In genomic region chr3:66394261-66395249, GRCh38 we compare ENCODE assay signal across 10 cellular contexts.
DNase-seq lines count a peak whose midpoint lies in the region; ATAC-seq and TF ChIP-seq lines count a peak whose summit lies in the region.
"Had no signal": no experiment of that assay in that cellular context is flagged by ENCODE, and none has a peak within 500 bp of the region (broad histone marks: within the 10 kb centered on the region; RNA-seq: fewer than 3 reads in every experiment).

No MANE protein-coding gene starts in this region.

- intact Hi-C loops in left ventricle myocardium inferior (cut with micrococcal nuclease): no loop called here

- peak overlapping the region; percentile 70 for H3K4me3 Mint-ChIP-seq in T-helper 2 cell treated with Interferon-gamma antibody and Interleukin-4, amounts not matched to agents 5 μg/mL and 100 μg/mL, for 36 hours
- H3K4me3 Mint-ChIP-seq in stimulated activated memory B cell treated with anti-CD40 and anti-IgM and Interleukin-4, amounts not matched to agents 10 μg/mL and 1 μg/mL and 100 μg/mL, for 72 hours: peak overlapping the region; percentile 80
- H3K4me3 Mint-ChIP-seq: WTC11 had no signal

- DNase-seq in T-helper 2 cell treated with Interferon-gamma antibody and Interleukin-4, amounts not matched to agents 5 μg/mL and 100 μg/mL, for 36 hours (ENCODE audit: low spot score): no peak
- no peak for DNase-seq in T-helper 2 cell
- no peak for DNase-seq in activated naive CD4-positive, alpha-beta T cell treated with anti-CD3 and anti-CD28 coated beads, Interleukin-2, amount 50 U/mL, for 72 hours (ENCODE audit: low spot score in 2 of 2)
- DNase-seq in left ventricle myocardium inferior: no peak
- DNase-seq in midbrain (lab: John Stamatoyannopoulos, UW): no peak
- no peak for DNase-seq in KBM-7
- DNase-seq: 8988T had no signal

- H3K36me3 Mint-ChIP-seq in T-helper 2 cell treated with Interferon-gamma antibody and Interleukin-4, amounts not matched to agents 5 μg/mL and 100 μg/mL, for 36 hours (ENCODE audit: low read depth): peaks cover 43% of the 10 kb centered on the region
- H3K36me3 Mint-ChIP-seq in activated naive CD4-positive, alpha-beta T cell treated with anti-CD3 and anti-CD28 coated beads, Interleukin-2, amount 50 U/mL, for 72 hours: peaks cover 27 to 45% of the 10 kb centered on the region in 2 donors
- H3K36me3 Mint-ChIP-seq in stimulated activated memory B cell treated with anti-CD40 and anti-IgM and Interleukin-4, amounts not matched to agents 10 μg/mL and 1 μg/mL and 100 μg/mL, for 72 hours: no peaks in the 10 kb centered on the region

- in situ Hi-C loops in KBM-7 (cut with MboI; ENCODE audit: low pct_unique_long_range_greater_than_20kb, low sequenced_read_pairs): no loop called here

- peak overlapping the region; percentile 57 for H3K27ac ChIP-seq in left ventricle myocardium inferior (replicated peaks)

- H3K4me3 ChIP-seq in left ventricle myocardium inferior: no peak overlapping the region

- H3K27me3 Mint-ChIP-seq in T-helper 2 cell treated with Interferon-gamma antibody and Interleukin-4, amounts not matched to agents 5 μg/mL and 100 μg/mL, for 36 hours (ENCODE audit: low read depth): no peaks in the 10 kb centered on the region
- H3K27me3 Mint-ChIP-seq in stimulated activated memory B cell treated with anti-CD40 and anti-IgM and Interleukin-4, amounts not matched to agents 10 μg/mL and 1 μg/mL and 100 μg/mL, for 72 hours: no peaks in the 10 kb centered on the region

- no peaks in the 10 kb centered on the region for H3K27me3 ChIP-seq in left ventricle myocardium inferior (ENCODE audit: low read depth)

- no peaks in the 10 kb centered on the region for H3K9me3 ChIP-seq in left ventricle myocardium inferior (replicated peaks)

- peaks cover 55% of the 10 kb centered on the region for H3K4me1 ChIP-seq in left ventricle myocardium inferior

- peak overlapping the region; percentile 87 for H3K27ac Mint-ChIP-seq in T-helper 2 cell treated with Interferon-gamma antibody and Interleukin-4, amounts not matched to agents 5 μg/mL and 100 μg/mL, for 36 hours
- peak overlapping the region; percentile 88 to 90 for H3K27ac Mint-ChIP-seq in activated naive CD4-positive, alpha-beta T cell treated with anti-CD3 and anti-CD28 coated beads, Interleukin-2, amount 50 U/mL, for 72 hours
- peak overlapping the region; percentile 73 for H3K27ac Mint-ChIP-seq in stimulated activated memory B cell treated with anti-CD40 and anti-IgM and Interleukin-4, amounts not matched to agents 10 μg/mL and 1 μg/mL and 100 μg/mL, for 72 hours

- peaks cover 20% of the 10 kb centered on the region for H3K4me1 Mint-ChIP-seq in T-helper 2 cell treated with Interferon-gamma antibody and Interleukin-4, amounts not matched to agents 5 μg/mL and 100 μg/mL, for 36 hours (ENCODE audit: low read depth)
- H3K4me1 Mint-ChIP-seq in stimulated activated memory B cell treated with anti-CD40 and anti-IgM and Interleukin-4, amounts not matched to agents 10 μg/mL and 1 μg/mL and 100 μg/mL, for 72 hours: peaks cover 44% of the 10 kb centered on the region

- peak in 1 of 2 donors; percentile 18 for ATAC-seq in activated naive CD4-positive, alpha-beta T cell treated with anti-CD3 and anti-CD28 coated beads, Interleukin-2, amount 50 U/mL, for 72 hours
- ATAC-seq in stimulated activated memory B cell treated with anti-CD40 and anti-IgM and Interleukin-4, amounts not matched to agents 10 μg/mL and 1 μg/mL and 100 μg/mL, for 72 hours: no peak
- no peak for ATAC-seq in GM21526 (IDR thresholded peaks at IDR 0.05; ENCODE audit: low FRiP score, unreplicated experiment)
- ATAC-seq: WTC11 had no signal

- H3K9me3 Mint-ChIP-seq in T-helper 2 cell treated with Interferon-gamma antibody and Interleukin-4, amounts not matched to agents 5 μg/mL and 100 μg/mL, for 36 hours: no peaks in the 10 kb centered on the region
- H3K9me3 Mint-ChIP-seq in activated naive CD4-positive, alpha-beta T cell treated with anti-CD3 and anti-CD28 coated beads, Interleukin-2, amount 50 U/mL, for 72 hours: no peaks in the 10 kb centered on the region
- no peaks in the 10 kb centered on the region for H3K9me3 Mint-ChIP-seq in stimulated activated memory B cell treated with anti-CD40 and anti-IgM and Interleukin-4, amounts not matched to agents 10 μg/mL and 1 μg/mL and 100 μg/mL, for 72 hours
- H3K9me3 Mint-ChIP-seq: WTC11 had no signal

- peaks cover 78% of the 10 kb centered on the region for H3K36me3 ChIP-seq in left ventricle myocardium inferior

- TF ChIP-seq CTCF in left ventricle myocardium inferior (IDR thresholded peaks at IDR 0.05; ENCODE audit: borderline replicate concordance): no peak
